In the genomic region with DNA sequence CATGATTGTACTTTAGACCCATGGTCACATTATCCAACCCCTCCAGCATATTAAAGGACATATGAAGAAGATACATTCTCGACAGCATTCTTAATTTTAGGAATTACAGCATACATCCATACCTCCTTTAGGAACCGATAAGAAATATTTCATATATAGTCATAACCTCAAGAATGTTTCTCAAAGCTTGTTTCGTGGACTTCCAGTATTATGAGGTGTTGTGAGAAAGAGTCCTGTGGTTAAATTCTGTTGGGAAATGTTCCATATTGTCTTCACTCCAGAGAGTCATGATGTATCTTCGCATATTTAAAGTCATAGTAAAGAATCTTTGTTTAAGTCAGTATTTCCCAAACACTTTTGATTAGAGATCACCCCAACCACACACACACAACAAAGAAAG, we compare ENCODE assay signal across 23 cellular contexts.
"Had no signal": no experiment of that assay in that cellular context is flagged by ENCODE, and none has a peak within 500 bp of the region (broad histone marks: within the 10 kb centered on the region; RNA-seq: fewer than 3 reads in every experiment).

No MANE protein-coding gene starts in this region.

- H3K27me3 ChIP-seq: foreskin keratinocyte, neutrophil, thyroid gland had no signal

- DNase-seq: activated CD4-positive, alpha-beta T cell treated with anti-CD3 and anti-CD28 coated beads for 48 hours; activated CD4-positive, CD25-positive, alpha-beta regulatory T cell; activated CD8-positive, alpha-beta T cell treated with anti-CD3 and anti-CD28 coated beads, Interleukin-2, amount 10 ng/mL, durations not matched to agents 7 days and 5 days; activated naive CD4-positive, alpha-beta T cell treated with anti-CD3 and anti-CD28 coated beads for 36 hours; activated T-cell treated with anti-CD3 and anti-CD28 coated beads, Interleukin-2, amount 50 U/mL, for 4 hours; effector CD4-positive, alpha-beta T cell; glutamatergic neuron; hypothalamus; retina; stimulated activated CD4-positive, alpha-beta T cell treated with anti-CD3 and anti-CD28 coated beads, Interleukin-2, amount 100 ng/mL, for 24 hours; stimulated activated naive CD4-positive, alpha-beta T cell treated with Interleukin-2 at 50 U/mL for 16 hours; T1000; thyroid gland had no signal

- H3K9me3 ChIP-seq: neutrophil, thyroid gland had no signal

- H3K27ac ChIP-seq: foreskin keratinocyte, neutrophil, thyroid gland had no signal

- H3K36me3 Mint-ChIP-seq: brain; mesothelial cell of epicardium; natural killer cell treated with Interleukin-12 subunit alpha and Interleukin-12 subunit beta and Interleukin-15 and Interleukin-18, amount 100 ng/mL, for 72 hours had no signal

- H3K4me1 ChIP-seq: foreskin keratinocyte, thyroid gland had no signal

- ATAC-seq: activated CD8-positive, alpha-beta T cell treated with anti-CD3 and anti-CD28 coated beads, Interleukin-2, amount 10 ng/mL, durations not matched to agents 7 days and 5 days; activated T-cell treated with anti-CD3 and anti-CD28 coated beads, Interleukin-2, amount 50 U/mL, for 4 hours; esophagus mucosa; foreskin keratinocyte; left lobe of liver; natural killer cell treated with Interleukin-12 subunit alpha and Interleukin-12 subunit beta and Interleukin-15 and Interleukin-18, amount 100 ng/mL, for 72 hours had no signal

- H3K4me3 ChIP-seq: lung, thyroid gland had no signal

- H3K36me3 ChIP-seq: neutrophil, thyroid gland had no signal

- H3K27ac Mint-ChIP-seq: activated CD8-positive, alpha-beta T cell treated with anti-CD3 and anti-CD28 coated beads, Interleukin-2, amount 10 ng/mL, durations not matched to agents 7 days and 5 days; activated naive CD4-positive, alpha-beta T cell treated with anti-CD3 and anti-CD28 coated beads for 36 hours; brain; mesothelial cell of epicardium; natural killer cell treated with Interleukin-12 subunit alpha and Interleukin-12 subunit beta and Interleukin-15 and Interleukin-18, amount 100 ng/mL, for 72 hours had no signal

- H3K4me3 Mint-ChIP-seq: activated CD8-positive, alpha-beta T cell treated with anti-CD3 and anti-CD28 coated beads, Interleukin-2, amount 10 ng/mL, durations not matched to agents 7 days and 5 days; activated naive CD4-positive, alpha-beta T cell treated with anti-CD3 and anti-CD28 coated beads for 36 hours; activated T-cell treated with anti-CD3 and anti-CD28 coated beads, Interleukin-2, amount 50 U/mL, for 4 hours; brain; central memory CD8-positive, alpha-beta T cell; mesothelial cell of epicardium; natural killer cell treated with Interleukin-12 subunit alpha and Interleukin-12 subunit beta and Interleukin-15 and Interleukin-18, amount 100 ng/mL, for 72 hours had no signal

- H3K27me3 Mint-ChIP-seq: central memory CD8-positive, alpha-beta T cell had no signal

- H3K9me3 Mint-ChIP-seq: activated T-cell treated with anti-CD3 and anti-CD28 coated beads, Interleukin-2, amount 50 U/mL, for 4 hours had no signal

- H3K4me1 Mint-ChIP-seq: mesothelial cell of epicardium had no signal

- FAIRE-seq: keratinocyte had no signal
